Comparison of ENCODE assay signal across 10 cellular contexts in genomic region chr5:54651482-54652076, GRCh38.
DNase-seq lines count a peak whose midpoint lies in the region; ATAC-seq, FAIRE-seq and TF ChIP-seq lines count a peak whose summit lies in the region.
"Had no signal": no experiment of that assay in that cellular context is flagged by ENCODE, and none has a peak within 500 bp of the region (broad histone marks: within the 10 kb centered on the region; RNA-seq: fewer than 3 reads in every experiment).

No MANE protein-coding gene starts in this region.

- peaks cover 7% of the 10 kb centered on the region for H3K36me3 Mint-ChIP-seq in nephron progenitor cell (ENCODE audit: low read depth)
- H3K36me3 Mint-ChIP-seq in immature natural killer cell, result peaks cover 0 to 3% (median 0%) of the 10 kb centered on the region in 3 donors

- H3K4me3 Mint-ChIP-seq in nephron progenitor cell, result no peak overlapping the region
- H3K4me3 Mint-ChIP-seq in immature natural killer cell, result no peak overlapping the region
- H3K4me3 Mint-ChIP-seq: activated naive CD8-positive, alpha-beta T cell treated with anti-CD3 and anti-CD28 coated beads, Interleukin-2, amount 10 ng/mL, durations not matched to agents 7 days and 5 days had no signal

- H3K27me3 ChIP-seq in adipocyte (replicated peaks; ENCODE audit: control insufficient read depth, insufficient read depth, low read length) (no peaks in the 10 kb centered on the region), heart right ventricle (no peaks in the 10 kb centered on the region), stomach (no peaks in the 10 kb centered on the region)

- in situ Hi-C loops in GM13976 (cut with MboI; ENCODE audit: low sequenced_read_pairs, unreplicated experiment), result no loop called here

- peaks cover 16% of the 10 kb centered on the region for H3K9me3 Mint-ChIP-seq in nephron progenitor cell
- H3K9me3 Mint-ChIP-seq in immature natural killer cell, result peaks cover 0 to 2% (median 0%) of the 10 kb centered on the region in 6 donors
- H3K9me3 Mint-ChIP-seq: activated naive CD8-positive, alpha-beta T cell treated with anti-CD3 and anti-CD28 coated beads, Interleukin-2, amount 10 ng/mL, durations not matched to agents 7 days and 5 days had no signal

- no peak for TF ChIP-seq EP300 in stomach (IDR thresholded peaks at IDR 0.05)

- H3K27me3 Mint-ChIP-seq in nephron progenitor cell (ENCODE audit: low read depth, poor library complexity) (no peaks in the 10 kb centered on the region), immature natural killer cell (ENCODE audit: low read depth in 3 of 3) (peaks cover 2 to 7% (median 4%) of the 10 kb centered on the region in 3 donors)
- H3K27me3 Mint-ChIP-seq: activated naive CD8-positive, alpha-beta T cell treated with anti-CD3 and anti-CD28 coated beads, Interleukin-2, amount 10 ng/mL, durations not matched to agents 7 days and 5 days had no signal

- DNase-seq in NCI-H1092 (lab: John Stamatoyannopoulos, UW) (peak; percentile 5), adipocyte (ENCODE audit: low read depth) (peak; percentile 28), heart right ventricle (peak; percentile 82 to 85), stomach (peak; percentile 79), nephron progenitor cell (no peak), immature natural killer cell (no peak), RCC 7860 (ENCODE audit: low spot score) (no peak), GM13976 (ENCODE audit: low spot score) (no peak)
- DNase-seq: activated naive CD8-positive, alpha-beta T cell treated with anti-CD3 and anti-CD28 coated beads, Interleukin-2, amount 10 ng/mL, durations not matched to agents 7 days and 5 days; stimulated activated CD4-positive, alpha-beta T cell treated with anti-CD3 and anti-CD28 coated beads, Interleukin-4, amount 100 ng/mL, for 1 hour had no signal

- no peaks in the 10 kb centered on the region for H3K9me3 ChIP-seq in adipocyte (ENCODE audit: control insufficient read depth, low read length)
- no peaks in the 10 kb centered on the region for H3K9me3 ChIP-seq in heart right ventricle
- no peaks in the 10 kb centered on the region for H3K9me3 ChIP-seq in stomach

- 43 to 55% methylated on average over 6 of the region's 6 CpGs for WGBS in heart right ventricle, 2 donors
- WGBS in stomach, 5 donors, result 47 to 57% (median 55%) methylated on average over 6 of the region's 6 CpGs

- FAIRE-seq in RCC 7860 (lab: Jason Lieb, UNC), result no peak

- peaks cover 38% of the 10 kb centered on the region for H3K4me1 ChIP-seq in adipocyte (ENCODE audit: control insufficient read depth, insufficient read depth, low read length)
- peaks cover 5 to 49% (median 21%) of the 10 kb centered on the region in 9 donors for H3K4me1 ChIP-seq in heart right ventricle
- peaks cover 12 to 49% (median 33%) of the 10 kb centered on the region in 4 donors for H3K4me1 ChIP-seq in stomach

- peaks cover 19% of the 10 kb centered on the region for H3K4me1 Mint-ChIP-seq in nephron progenitor cell
- peaks cover 61 to 87% of the 10 kb centered on the region in 2 donors for H3K4me1 Mint-ChIP-seq in immature natural killer cell

- no peak for TF ChIP-seq CTCF in heart right ventricle (IDR thresholded peaks at IDR 0.05)
- TF ChIP-seq CTCF in stomach (IDR thresholded peaks at IDR 0.05), result no peak
- TF ChIP-seq CTCF in nephron progenitor cell (IDR thresholded peaks at IDR 0.05), result no peak
- no peak for TF ChIP-seq CTCF in GM13976 (IDR thresholded peaks at IDR 0.05; ENCODE audit: borderline replicate concordance, control extremely low read depth, extremely low read depth, insufficient read depth, missing control alignments)

- TF ChIP-seq POLR2A in stomach (IDR thresholded peaks at IDR 0.05), result no peak

- intact Hi-C loops in heart right ventricle (cut with DNase I) (loop anchor here in 3 of 10 donors (2.0 to 10.0 kb wide), 3 partner anchors 131 to 193 kb away; no protein-coding TSS in a partner anchor), stomach (cut with DNase I; ENCODE audit: low total_unique reads) (no loop called here)

- H3K27ac ChIP-seq in heart right ventricle (peak overlapping the region in 6 of 10 donors; percentile 11 to 77 (median 64)), stomach (no peak overlapping the region)

- H3K27ac Mint-ChIP-seq in nephron progenitor cell (no peak overlapping the region), immature natural killer cell (peak overlapping the region in 2 of 6 donors; percentile 72 to 81)
- H3K27ac Mint-ChIP-seq: activated naive CD8-positive, alpha-beta T cell treated with anti-CD3 and anti-CD28 coated beads, Interleukin-2, amount 10 ng/mL, durations not matched to agents 7 days and 5 days had no signal

- ATAC-seq in heart right ventricle, result peak in 6 of 8 donors; percentile 55 to 76 (median 66)

- H3K4me3 ChIP-seq in adipocyte (ENCODE audit: low read length) (no peak overlapping the region), heart right ventricle (no peak overlapping the region), stomach (no peak overlapping the region)

- no peaks in the 10 kb centered on the region for H3K36me3 ChIP-seq in adipocyte (ENCODE audit: control insufficient read depth, insufficient read depth, low read length, severe bottlenecking)
- no peaks in the 10 kb centered on the region for H3K36me3 ChIP-seq in heart right ventricle
- no peaks in the 10 kb centered on the region for H3K36me3 ChIP-seq in stomach

- no peak overlapping the region for H3K9ac ChIP-seq in adipocyte (ENCODE audit: low read length)

Comparison
In these comparisons a context has a peak if more than half of its experiments do, and no peak if none do; other contexts are left out.
1. DNase-seq: peak in NCI-H1092 (single experiment), adipocyte (single experiment), heart right ventricle (2 of 2) and stomach (single experiment); none in nephron progenitor cell (single experiment), immature natural killer cell (0 of 3), RCC 7860 (single experiment) and GM13976 (single experiment).
2. H3K27ac ChIP-seq: peak in heart right ventricle (6 of 10); none in stomach (0 of 5).